ENCODE assay signal across 8 cellular contexts in genomic region chr9:19102631-19103345, GRCh38. TPM values are rescaled to one million over a fixed set of nuclear protein-coding genes. Genes with fewer than 3 reads are reported as not detected.
DNase-seq lines count a peak whose midpoint lies in the region; ATAC-seq and TF ChIP-seq lines count a peak whose summit lies in the region.

A gene with protein sequence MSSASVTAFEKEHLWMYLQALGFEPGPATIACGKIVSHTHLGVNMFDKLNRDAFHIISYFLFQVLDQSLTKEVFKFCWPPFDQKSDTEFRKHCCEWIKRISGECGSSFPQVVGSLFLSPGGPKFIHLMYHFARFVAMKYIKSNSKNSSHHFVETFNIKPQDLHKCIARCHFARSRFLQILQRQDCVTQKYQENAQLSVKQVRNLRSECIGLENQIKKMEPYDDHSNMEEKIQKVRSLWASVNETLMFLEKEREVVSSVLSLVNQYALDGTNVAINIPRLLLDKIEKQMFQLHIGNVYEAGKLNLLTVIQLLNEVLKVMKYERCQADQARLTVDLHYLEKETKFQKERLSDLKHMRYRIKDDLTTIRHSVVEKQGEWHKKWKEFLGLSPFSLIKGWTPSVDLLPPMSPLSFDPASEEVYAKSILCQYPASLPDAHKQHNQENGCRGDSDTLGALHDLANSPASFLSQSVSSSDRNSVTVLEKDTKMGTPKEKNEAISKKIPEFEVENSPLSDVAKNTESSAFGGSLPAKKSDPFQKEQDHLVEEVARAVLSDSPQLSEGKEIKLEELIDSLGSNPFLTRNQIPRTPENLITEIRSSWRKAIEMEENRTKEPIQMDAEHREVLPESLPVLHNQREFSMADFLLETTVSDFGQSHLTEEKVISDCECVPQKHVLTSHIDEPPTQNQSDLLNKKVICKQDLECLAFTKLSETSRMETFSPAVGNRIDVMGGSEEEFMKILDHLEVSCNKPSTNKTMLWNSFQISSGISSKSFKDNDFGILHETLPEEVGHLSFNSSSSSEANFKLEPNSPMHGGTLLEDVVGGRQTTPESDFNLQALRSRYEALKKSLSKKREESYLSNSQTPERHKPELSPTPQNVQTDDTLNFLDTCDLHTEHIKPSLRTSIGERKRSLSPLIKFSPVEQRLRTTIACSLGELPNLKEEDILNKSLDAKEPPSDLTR (minus strand): TSS chr9:19102904. CDS start chr9:19102651, 253 bp downstream.

- DNase-seq in CD4-positive, alpha-beta T cell, result peak; percentile 81 to 97 (median 90)
- DNase-seq in NCI-H82 (lab: John Stamatoyannopoulos, UW) (peak; percentile 97), dermis blood vessel endothelial cell (peak; percentile 99), left lung (peak; percentile 98)
- DNase-seq in activated CD4-positive, alpha-beta T cell treated with anti-CD3 and anti-CD28 coated beads, Interleukin-2, amount 50 U/mL, for 48 hours, result peak; percentile 93 to 96
- peak; percentile 84 to 88 for DNase-seq in stimulated activated CD4-positive, alpha-beta T cell treated with anti-CD3 and anti-CD28 coated beads, Interleukin-2, amount 100 ng/mL, for 48 hours

- no peaks in the 10 kb centered on the region for H3K27me3 ChIP-seq in CD4-positive, alpha-beta T cell (ENCODE audit: control insufficient read depth, insufficient read depth, low read length)
- no peaks in the 10 kb centered on the region for H3K27me3 ChIP-seq in left lung

- peak within 1 kb of the TSS; percentile 98 for H3K27ac Mint-ChIP-seq in CD4-positive, alpha-beta T cell

- peak within 1 kb of the TSS; percentile 99 for H3K4me3 Mint-ChIP-seq in CD4-positive, alpha-beta T cell

- peak within 1 kb of the TSS; percentile 87 to 92 for H3K4me3 ChIP-seq in left lung

- peak within 1 kb of the TSS; percentile 81 for H3K27ac ChIP-seq in CD4-positive, alpha-beta T cell (ENCODE audit: low read depth, low read length)
- H3K27ac ChIP-seq in left lung, result peak within 1 kb of the TSS; percentile 89 to 94

- H3K27me3 Mint-ChIP-seq in CD4-positive, alpha-beta T cell, result no peaks in the 10 kb centered on the region

- peaks cover 24% of the 10 kb centered on the region for H3K36me3 Mint-ChIP-seq in CD4-positive, alpha-beta T cell (ENCODE audit: low read depth)

- H3K36me3 ChIP-seq in left lung, result no peaks in the 10 kb centered on the region

- peak; percentile 35 for TF ChIP-seq CTCF in CD4-positive, alpha-beta T cell (IDR thresholded peaks at IDR 0.05)
- peak in 1 of 2 donors; percentile 82 for TF ChIP-seq CTCF in left lung (IDR thresholded peaks at IDR 0.05)

- ATAC-seq in CD4-positive, alpha-beta T cell (ENCODE audit: poor library complexity), result peak; percentile 89
- ATAC-seq in GM19397 (IDR thresholded peaks at IDR 0.05; ENCODE audit: unreplicated experiment), result peak; percentile 98
- peak; percentile 97 for ATAC-seq in HG03571 (IDR thresholded peaks at IDR 0.05; ENCODE audit: unreplicated experiment)
- peak; percentile 100 for ATAC-seq in left lung

- H3K4me1 ChIP-seq in left lung, result peaks cover 6 to 23% of the 10 kb centered on the region in 2 donors

- CTCF ChIA-PET in CD4-positive, alpha-beta T cell (lab: Charles Lee), result interaction anchor here (1.9 kb wide), 1 partner anchor 54 kb away, joined by 11 read pairs; the partner anchor contains the start of gene RRAGA

- no peaks in the 10 kb centered on the region for H3K9me3 Mint-ChIP-seq in CD4-positive, alpha-beta T cell

- H3K4me1 Mint-ChIP-seq in CD4-positive, alpha-beta T cell (ENCODE audit: low read depth), result peaks cover 31% of the 10 kb centered on the region

- H3K9me3 ChIP-seq in CD4-positive, alpha-beta T cell (ENCODE audit: control insufficient read depth, low read length), result no peaks in the 10 kb centered on the region
- no peaks in the 10 kb centered on the region for H3K9me3 ChIP-seq in left lung

- intact Hi-C loops in CD4-positive, alpha-beta T cell (cut with DNase I, micrococcal nuclease), result loop anchor here (1.0 to 5.0 kb wide), 9 partner anchors 24 to 278 kb away; partner anchors contain the start of genes DENND4C (in 2 of the 2), RRAGA (in 2 of the 2) and RPS6 (in 1 of the 2)
- intact Hi-C loops in left lung (cut with DNase I), result no loop called here

- POLR2A ChIA-PET in CD4-positive, alpha-beta T cell (lab: Charles Lee), result interaction anchor here (0.7 to 2.0 kb wide), 5 partner anchors 17 to 54 kb away, joined by 3 to 12 read pairs (median 6); partner anchors contain the start of gene RRAGA

RNA-seq across cellular contexts. Expression of the gene that starts here (rescaled TPM):
- total RNA-seq in CD4-positive, alpha-beta T cell, result 10 to 100 TPM; 14.9 to 17.2 TPM
- total RNA-seq in dermis blood vessel endothelial cell, result 18.4 and 23.8 TPM in 2 replicates
- total RNA-seq in left lung, result 10 to 100 TPM in 1 of 2 donors, 1 to 10 TPM in 1; 7.9 to 13.8 TPM

Comparison
In these comparisons a context has a peak if more than half of its experiments do, and no peak if none do; other contexts are left out.
1. Peak in every context shown above with its lines: DNase-seq, ATAC-seq, H3K4me3 ChIP-seq and H3K27ac ChIP-seq.
2. intact Hi-C loops: an anchor here in CD4-positive, alpha-beta T cell (1.0 to 5.0 kb wide); none called in left lung.